Comparison of ENCODE assay signal across 10 cellular contexts in the genomic region with DNA sequence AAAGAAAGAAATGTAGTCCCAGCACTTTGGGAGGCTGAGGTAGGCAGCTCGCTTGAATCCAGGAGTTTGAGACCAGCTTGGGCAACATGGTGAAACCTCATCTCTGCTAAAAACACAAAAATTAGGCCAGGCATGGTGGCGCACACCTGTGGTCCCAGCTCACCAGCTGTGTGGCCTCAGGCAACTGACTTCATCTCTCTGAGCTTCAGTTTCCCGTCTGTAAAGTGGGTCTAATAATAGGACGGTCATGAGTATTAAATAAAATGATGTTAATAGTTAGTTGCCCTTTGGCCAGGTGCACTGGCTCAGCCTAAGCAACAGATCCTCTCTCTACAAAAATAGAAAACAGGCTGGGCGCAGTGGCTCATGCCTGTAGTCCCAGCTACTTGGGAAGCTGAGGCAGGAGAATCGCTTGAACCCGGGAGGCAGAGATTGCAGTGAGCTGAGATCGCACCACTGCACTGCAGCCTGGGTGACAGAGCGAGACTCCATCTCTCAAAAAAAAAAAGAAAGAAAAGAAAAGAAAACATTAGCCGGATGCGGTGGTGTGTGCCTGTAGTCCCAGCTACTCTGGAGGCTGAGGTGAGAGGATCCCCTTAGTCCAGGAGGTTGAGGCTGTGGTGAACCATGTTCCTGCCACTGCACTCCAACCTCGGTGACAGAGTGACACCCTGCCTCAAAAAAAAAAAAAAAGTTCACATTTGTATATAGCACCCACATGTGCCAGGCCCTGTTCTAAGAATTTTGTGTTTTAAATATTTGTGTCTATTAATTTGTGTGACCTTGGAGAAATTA. TPM values are rescaled to one million over a fixed set of nuclear protein-coding genes. Genes with fewer than 3 reads are reported as not detected.
DNase-seq lines count a peak whose midpoint lies in the region; ATAC-seq and TF ChIP-seq lines count a peak whose summit lies in the region.
"Not testable (repeated sequence)": the region's sequence is repeated elsewhere in the genome, so short reads cannot be mapped to it uniquely, and the experiment has no call there.
"Had no signal": no experiment of that assay in that cellular context is flagged by ENCODE, and none has a peak within 500 bp of the region (broad histone marks: within the 10 kb centered on the region; RNA-seq: fewer than 3 reads in every experiment).

No MANE protein-coding gene starts in this region.

- not testable (repeated sequence) for TF ChIP-seq CTCF in activated B cell treated with CpG ODN at 0.5 μM for 24 hours (IDR thresholded peaks at IDR 0.05)

- not testable (repeated sequence) for H3K27ac ChIP-seq in CD4-positive, CD25-positive, alpha-beta regulatory T cell (ENCODE audit: insufficient read depth, low read length, poor library complexity, severe bottlenecking)

- not testable (repeated sequence) for ATAC-seq in CD4-positive, CD25-positive, alpha-beta regulatory T cell (ENCODE audit: low read depth in 2 of 2); activated B cell treated with CpG ODN at 0.5 μM for 24 hours (ENCODE audit: low read depth); memory B cell (ENCODE audit: low read depth); stimulated activated effector memory CD8-positive, alpha-beta T cell treated with anti-CD3 and anti-CD28 coated beads, Interleukin-12 subunit alpha, Interleukin-12 subunit beta, amount 100 ng/mL, for 72 hours

- CTCF ChIA-PET in activated B cell treated with CpG ODN at 0.5 μM for 24 hours (lab: Charles Lee): not testable (repeated sequence)

- intact Hi-C loops in activated B cell treated with CpG ODN at 0.5 μM for 24 hours (cut with micrococcal nuclease): not testable (repeated sequence)

- peak overlapping the region; percentile 11 to 93 (median 85) for H3K4me3 Mint-ChIP-seq in CD4-positive, CD25-positive, alpha-beta regulatory T cell
- not testable (repeated sequence) for H3K4me3 Mint-ChIP-seq in activated B cell treated with CpG ODN at 0.5 μM for 24 hours, memory B cell
- peak overlapping the region; percentile 66 for H3K4me3 Mint-ChIP-seq in activated naive CD8-positive, alpha-beta T cell
- peak overlapping the region; percentile 86 for H3K4me3 Mint-ChIP-seq in stimulated activated effector memory CD8-positive, alpha-beta T cell treated with anti-CD3 and anti-CD28 coated beads, Interleukin-12 subunit alpha, Interleukin-12 subunit beta, amount 100 ng/mL, for 72 hours

- H3K27me3 ChIP-seq in CD4-positive, CD25-positive, alpha-beta regulatory T cell (ENCODE audit: control insufficient read depth, insufficient read depth, low read length): not testable (repeated sequence)

- peak overlapping the region in 2 of 3 donors; percentile 92 to 99 for H3K27ac Mint-ChIP-seq in CD4-positive, CD25-positive, alpha-beta regulatory T cell
- peak overlapping the region; percentile 50 for H3K27ac Mint-ChIP-seq in activated B cell treated with CpG ODN at 0.5 μM for 24 hours
- peak overlapping the region; percentile 34 for H3K27ac Mint-ChIP-seq in activated naive CD8-positive, alpha-beta T cell
- peak overlapping the region; percentile 97 for H3K27ac Mint-ChIP-seq in memory B cell
- H3K27ac Mint-ChIP-seq in stimulated activated effector memory CD8-positive, alpha-beta T cell treated with anti-CD3 and anti-CD28 coated beads, Interleukin-12 subunit alpha, Interleukin-12 subunit beta, amount 100 ng/mL, for 72 hours: peak overlapping the region; percentile 0

- H3K4me3 ChIP-seq in CD4-positive, CD25-positive, alpha-beta regulatory T cell (ENCODE audit: low read depth, low read length): not testable (repeated sequence)

- H3K36me3 ChIP-seq in CD4-positive, CD25-positive, alpha-beta regulatory T cell (ENCODE audit: control insufficient read depth, insufficient read depth, low read length): not testable (repeated sequence)

- not testable (repeated sequence) for H3K36me3 Mint-ChIP-seq in CD4-positive, CD25-positive, alpha-beta regulatory T cell; activated naive CD8-positive, alpha-beta T cell; memory B cell
- peaks cover 16% of the 10 kb centered on the region for H3K36me3 Mint-ChIP-seq in activated B cell treated with CpG ODN at 0.5 μM for 24 hours (ENCODE audit: low read depth)
- peaks cover 30% of the 10 kb centered on the region for H3K36me3 Mint-ChIP-seq in stimulated activated effector memory CD8-positive, alpha-beta T cell treated with anti-CD3 and anti-CD28 coated beads, Interleukin-12 subunit alpha, Interleukin-12 subunit beta, amount 100 ng/mL, for 72 hours

- peaks cover 11% of the 10 kb centered on the region for H3K4me1 ChIP-seq in CD4-positive, CD25-positive, alpha-beta regulatory T cell (ENCODE audit: control insufficient read depth, insufficient read depth, low read length, poor library complexity, severe bottlenecking)

- DNase-seq in CD4-positive, CD25-positive, alpha-beta regulatory T cell; activated B cell treated with CpG ODN at 0.5 μM for 24 hours; memory B cell (ENCODE audit: low spot score in 2 of 2); stimulated activated effector memory CD8-positive, alpha-beta T cell treated with anti-CD3 and anti-CD28 coated beads, Interleukin-12 subunit alpha, Interleukin-12 subunit beta, amount 100 ng/mL, for 72 hours (ENCODE audit: low spot score in 2 of 2): not testable (repeated sequence)
- peak; percentile 93 for DNase-seq in NAMALWA (ENCODE audit: low spot score)

- H3K9me3 Mint-ChIP-seq in CD4-positive, CD25-positive, alpha-beta regulatory T cell; activated B cell treated with CpG ODN at 0.5 μM for 24 hours; activated naive CD8-positive, alpha-beta T cell (ENCODE audit: low read depth); memory B cell; stimulated activated effector memory CD8-positive, alpha-beta T cell treated with anti-CD3 and anti-CD28 coated beads, Interleukin-12 subunit alpha, Interleukin-12 subunit beta, amount 100 ng/mL, for 72 hours: not testable (repeated sequence)

- POLR2A ChIA-PET in activated B cell treated with CpG ODN at 0.5 μM for 24 hours (lab: Charles Lee): interaction anchor here (0.5 to 3.2 kb wide), 7 partner anchors 17 to 180 kb away, joined by 3 to 66 read pairs (median 3); a partner anchor contains a TSS

- H3K27me3 Mint-ChIP-seq in CD4-positive, CD25-positive, alpha-beta regulatory T cell: peaks cover 12% of the 10 kb centered on the region
- not testable (repeated sequence) for H3K27me3 Mint-ChIP-seq in activated B cell treated with CpG ODN at 0.5 μM for 24 hours; activated naive CD8-positive, alpha-beta T cell; memory B cell

- H3K9me3 ChIP-seq in CD4-positive, CD25-positive, alpha-beta regulatory T cell (ENCODE audit: control insufficient read depth in 2 of 2, low read length in 2 of 2): not testable (repeated sequence)

- H3K4me1 Mint-ChIP-seq in CD4-positive, CD25-positive, alpha-beta regulatory T cell: peaks cover 0 to 20% (median 11%) of the 10 kb centered on the region in 4 donors
- peaks cover 32% of the 10 kb centered on the region for H3K4me1 Mint-ChIP-seq in activated B cell treated with CpG ODN at 0.5 μM for 24 hours
- H3K4me1 Mint-ChIP-seq in activated naive CD8-positive, alpha-beta T cell (ENCODE audit: low read depth): peaks cover 12% of the 10 kb centered on the region
- not testable (repeated sequence) for H3K4me1 Mint-ChIP-seq in memory B cell
- H3K4me1 Mint-ChIP-seq in stimulated activated effector memory CD8-positive, alpha-beta T cell treated with anti-CD3 and anti-CD28 coated beads, Interleukin-12 subunit alpha, Interleukin-12 subunit beta, amount 100 ng/mL, for 72 hours: peaks cover 16% of the 10 kb centered on the region

RNA-seq across cellular contexts. Expression of a gene that starts 1.9 kb away (rescaled TPM):
- 107 TPM for total RNA-seq in CD4-positive, CD25-positive, alpha-beta regulatory T cell
- polyA plus RNA-seq in CD4-positive, CD25-positive, alpha-beta regulatory T cell: 10 to 100 TPM in 2 of 4 donors, 1 to 10 TPM in 2; 5.5 to 11.4 (median 10.2) TPM
- total RNA-seq in activated B cell treated with CpG ODN at 0.5 μM for 24 hours: 117 and 135 TPM in 2 replicates

RNA-seq across cellular contexts. Expression of a gene that starts 39.5 kb away (rescaled TPM):
- 189 TPM for total RNA-seq in CD4-positive, CD25-positive, alpha-beta regulatory T cell
- 1 to 10 TPM; 3.9 to 4.9 (median 4.3) TPM for polyA plus RNA-seq in CD4-positive, CD25-positive, alpha-beta regulatory T cell
- 133 and 172 TPM in 2 replicates for total RNA-seq in activated B cell treated with CpG ODN at 0.5 μM for 24 hours

RNA-seq across cellular contexts. Expression of a gene that starts 44.1 kb away (rescaled TPM):
- total RNA-seq in CD4-positive, CD25-positive, alpha-beta regulatory T cell: 81.5 TPM
- polyA plus RNA-seq in CD4-positive, CD25-positive, alpha-beta regulatory T cell: 10 to 100 TPM; 16.7 to 20.3 (median 19.2) TPM
- 87.0 and 92.1 TPM in 2 replicates for total RNA-seq in activated B cell treated with CpG ODN at 0.5 μM for 24 hours

RNA-seq across cellular contexts. Expression of a gene that starts 53.5 kb away (rescaled TPM):
- total RNA-seq in CD4-positive, CD25-positive, alpha-beta regulatory T cell: not detected
- not detected for polyA plus RNA-seq in CD4-positive, CD25-positive, alpha-beta regulatory T cell
- total RNA-seq in activated B cell treated with CpG ODN at 0.5 μM for 24 hours: not detected in 2 replicates
- total RNA-seq: A172, H9, MCF 10A, PC-3 had no signal

RNA-seq across cellular contexts. Expression of a gene that starts 57.3 kb away (rescaled TPM):
- not detected for total RNA-seq in CD4-positive, CD25-positive, alpha-beta regulatory T cell
- not detected for polyA plus RNA-seq in CD4-positive, CD25-positive, alpha-beta regulatory T cell
- total RNA-seq in activated B cell treated with CpG ODN at 0.5 μM for 24 hours: not detected in 2 replicates
- total RNA-seq: A172, H9, MCF 10A, PC-3 had no signal

Comparison
In these comparisons a context has a peak if more than half of its experiments do, and no peak if none do; other contexts are left out.
1. H3K27ac Mint-ChIP-seq: peak in every context shown above with its lines; median percentile 97 in memory B cell; 96 in CD4-positive, CD25-positive, alpha-beta regulatory T cell; 50 in activated B cell treated with CpG ODN at 0.5 μM for 24 hours; 34 in activated naive CD8-positive, alpha-beta T cell; 0 in stimulated activated effector memory CD8-positive, alpha-beta T cell treated with anti-CD3 and anti-CD28 coated beads, Interleukin-12 subunit alpha, Interleukin-12 subunit beta, amount 100 ng/mL, for 72 hours.